ENCODE assay signal across 24 cellular contexts in genomic region chr3:142960322-142960850, GRCh38. TPM values are rescaled to one million over a fixed set of nuclear protein-coding genes. Genes with fewer than 3 reads are reported as not detected.
A peak's percentile ranks its signal among the peaks of the same experiment; 100 is the strongest.
DNase-seq lines count a peak whose midpoint lies in the region; ATAC-seq, FAIRE-seq and TF ChIP-seq lines count a peak whose summit lies in the region.
"Had no signal": no experiment of that assay in that cellular context is flagged by ENCODE, and none has a peak within 500 bp of the region (broad histone marks: within the 10 kb centered on the region; RNA-seq: fewer than 3 reads in every experiment).

No MANE protein-coding gene starts in this region.

- no peaks in the 10 kb centered on the region for H3K36me3 Mint-ChIP-seq in activated CD4-positive, alpha-beta T cell treated with anti-CD3 and anti-CD28 coated beads, Interleukin-2, amount 10 ng/mL, durations not matched to agents 7 days and 5 days (ENCODE audit: low read depth)
- H3K36me3 Mint-ChIP-seq: CD8-positive, alpha-beta T cell had no signal

- H3K4me2 ChIP-seq in A549: peak overlapping the region; percentile 83; the same call in 2 of the 3 replicates

- DNase-seq in DMS153 (lab: John Stamatoyannopoulos, UW): peak; percentile 23
- DNase-seq in DMS153 treated with DMSO at 0.1 percent for 48 hours (lab: John Stamatoyannopoulos, UW; ENCODE audit: unreplicated experiment): no peak
- DNase-seq in A549 (ENCODE audit: low read depth in 1 of 2, low spot score in 1 of 2): no peak
- peak; percentile 42 for DNase-seq in NCI-H2196 (lab: John Stamatoyannopoulos, UW; ENCODE audit: unreplicated experiment)
- DNase-seq in kidney tubule cell (ENCODE audit: low spot score): peak; percentile 8
- no peak for DNase-seq in anterior cingulate cortex (lab: John Stamatoyannopoulos, UW)
- DNase-seq in WERI-Rb-1: no peak
- no peak for DNase-seq in activated CD4-positive, alpha-beta T cell treated with anti-CD3 and anti-CD28 coated beads, Interleukin-2, amount 10 ng/mL, durations not matched to agents 7 days and 5 days
- DNase-seq: AML-193; C1 segment of cervical spinal cord; Calu3; CD8-positive, alpha-beta T cell; DMS79; Kasumi-1; MG63; NCI-H1930; NCI-H2227 treated with DMSO at 0.1 percent for 48 hours; NCI-H510A; NCI-H748 treated with DMSO at 0.1 percent for 48 hours; T-helper 17 cell had no signal

- FAIRE-seq in A549 (lab: Jason Lieb, UNC): peak; percentile 49
- FAIRE-seq: H54 had no signal

- no peaks in the 10 kb centered on the region for H3K9me3 Mint-ChIP-seq in activated CD4-positive, alpha-beta T cell treated with anti-CD3 and anti-CD28 coated beads, Interleukin-2, amount 10 ng/mL, durations not matched to agents 7 days and 5 days
- H3K9me3 Mint-ChIP-seq: CD8-positive, alpha-beta T cell had no signal

- peaks cover 48% of the 10 kb centered on the region for H3K4me1 ChIP-seq in A549

- H3K4me3 Mint-ChIP-seq in activated CD4-positive, alpha-beta T cell treated with anti-CD3 and anti-CD28 coated beads, Interleukin-2, amount 10 ng/mL, durations not matched to agents 7 days and 5 days: no peak overlapping the region
- H3K4me3 Mint-ChIP-seq: CD8-positive, alpha-beta T cell; T-helper 17 cell had no signal

- peaks cover 11% of the 10 kb centered on the region for H3K4me1 Mint-ChIP-seq in activated CD4-positive, alpha-beta T cell treated with anti-CD3 and anti-CD28 coated beads, Interleukin-2, amount 10 ng/mL, durations not matched to agents 7 days and 5 days

- no peak overlapping the region for H3K27ac ChIP-seq in A549
- H3K27ac ChIP-seq in WERI-Rb-1: no peak overlapping the region
- H3K27ac ChIP-seq: 22Rv1 had no signal

- H3K9me3 ChIP-seq in A549 (no peaks in the 10 kb centered on the region), WERI-Rb-1 (ENCODE audit: severe bottlenecking) (peaks cover 5% of the 10 kb centered on the region)
- H3K9me3 ChIP-seq: MG63 had no signal

- no peak overlapping the region for H3K27ac Mint-ChIP-seq in activated CD4-positive, alpha-beta T cell treated with anti-CD3 and anti-CD28 coated beads, Interleukin-2, amount 10 ng/mL, durations not matched to agents 7 days and 5 days
- H3K27ac Mint-ChIP-seq: CD8-positive, alpha-beta T cell; T-helper 17 cell had no signal

- H3K27me3 Mint-ChIP-seq in activated CD4-positive, alpha-beta T cell treated with anti-CD3 and anti-CD28 coated beads, Interleukin-2, amount 10 ng/mL, durations not matched to agents 7 days and 5 days: peaks cover 76% of the 10 kb centered on the region

- no peak overlapping the region for H3K4me3 ChIP-seq in A549
- no peak overlapping the region for H3K4me3 ChIP-seq in WERI-Rb-1 (ENCODE audit: low read depth, low read length)
- H3K4me3 ChIP-seq: MG63 had no signal

- no peaks in the 10 kb centered on the region; the same call in 1 of the 2 replicates for H3K36me3 ChIP-seq in WERI-Rb-1
- H3K36me3 ChIP-seq: MG63 had no signal

- no peaks in the 10 kb centered on the region for H3K27me3 ChIP-seq in WERI-Rb-1 (ENCODE audit: insufficient read depth, low read depth, severe bottlenecking)
- H3K27me3 ChIP-seq: MG63 had no signal

- POLR2A ChIA-PET in A549 (lab: Yijun Ruan, JAX): no interaction called here
- POLR2A ChIA-PET in activated CD4-positive, alpha-beta T cell treated with anti-CD3 and anti-CD28 coated beads, Interleukin-2, amount 10 ng/mL, durations not matched to agents 7 days and 5 days (lab: Charles Lee): no interaction called here

- CTCF ChIA-PET in A549 (lab: Yijun Ruan, JAX): interaction anchor here (0.9 to 1.5 kb wide), 2 partner anchors 13 to 132 kb away, joined by 4 read pairs; no protein-coding TSS in a partner anchor
- CTCF ChIA-PET in activated CD4-positive, alpha-beta T cell treated with anti-CD3 and anti-CD28 coated beads, Interleukin-2, amount 10 ng/mL, durations not matched to agents 7 days and 5 days (lab: Charles Lee): interaction anchor here (1.5 kb wide), 1 partner anchor 13 kb away, joined by 3 read pairs; no protein-coding TSS in a partner anchor

- no peak for ATAC-seq in A549
- ATAC-seq: CD8-positive, alpha-beta T cell; Right ventricle myocardium inferior; T-helper 17 cell had no signal

- TF ChIP-seq CTCF in A549 (IDR thresholded peaks at IDR 0.05): no peak
- no peak for TF ChIP-seq CTCF in WERI-Rb-1 (IDR thresholded peaks at IDR 0.05; ENCODE audit: low read depth, low read length)

- 70% methylated on average over 1 of the region's 1 CpG for WGBS in A549 (ENCODE audit: missing lambda C conversion rate)

- no peak for TF ChIP-seq POLR2A in A549 (IDR thresholded peaks at IDR 0.05; ENCODE audit: low read length)

- no peak for TF ChIP-seq EP300 in A549 (IDR thresholded peaks at IDR 0.05)

- TF ChIP-seq RAD21 in A549 (conservative IDR thresholded peaks at IDR 0.05 in 1 of 2, IDR thresholded peaks at IDR 0.05 in 1 of 2): no peak

TF ChIP-seq in A549, 52 proteins besides CTCF, POLR2A, EP300 and RAD21 (continues in another document):
- TF ChIP-seq KDM1A (IDR thresholded peaks at IDR 0.05; ENCODE audit: low read depth) (no peak), REST (IDR thresholded peaks at IDR 0.05) (no peak), FOXS1 (CRISPR knock-in tag; IDR thresholded peaks at IDR 0.05) (no peak), MYC (IDR thresholded peaks at IDR 0.05; ENCODE audit: borderline replicate concordance, low read length) (no peak), HES2 (IDR thresholded peaks at IDR 0.05) (no peak), HDAC2 (IDR thresholded peaks at IDR 0.05) (no peak), ZFP36 (IDR thresholded peaks at IDR 0.05; ENCODE audit: borderline replicate concordance, partially characterized antibody) (no peak), BCL3 (IDR thresholded peaks at IDR 0.05) (no peak), TP53 (CRISPR knock-in tag; IDR thresholded peaks at IDR 0.05) (no peak), ZSCAN20 (CRISPR knock-in tag; IDR thresholded peaks at IDR 0.05) (no peak), HEYL (CRISPR knock-in tag; IDR thresholded peaks at IDR 0.05) (no peak), MAX (IDR thresholded peaks at IDR 0.05) (no peak), TFCP2L1 (CRISPR knock-in tag; IDR thresholded peaks at IDR 0.05) (no peak), EHMT2 (IDR thresholded peaks at IDR 0.05; ENCODE audit: low read depth) (no peak), CBX8 (IDR thresholded peaks at IDR 0.05) (no peak), CHD4 (IDR thresholded peaks at IDR 0.05; ENCODE audit: borderline replicate concordance) (no peak)

RNA-seq across cellular contexts. Expression of gene PAQR9, which starts 3.1 kb away (rescaled TPM):
- polyA plus RNA-seq in A549 (2011; rRNA removed) (3.0 TPM in 2 replicates), A549 (2017; fragmentation: RNase III; extraction: RNeasy Plus Mini Kit Qiagen cat#74134 plus additional on column Dnase treatment) (2.8 to 3.1 TPM (median 3.0 TPM) in 3 replicates)
- 5.5 and 7.1 TPM in 2 replicates for polyA plus RNA-seq in A549 (2012; cell fraction: cytosol; rRNA removed)
- 5.0 and 9.9 TPM in 2 replicates for polyA plus RNA-seq in A549 (2012; cell fraction: nucleus; rRNA removed)
- 2.7 TPM in 2 replicates for polyA minus RNA-seq in A549 (2011; rRNA and poly(A)+ RNA removed)
- total RNA-seq in activated CD4-positive, alpha-beta T cell treated with anti-CD3 and anti-CD28 coated beads, Interleukin-2, amount 10 ng/mL, durations not matched to agents 7 days and 5 days: not detected
- total RNA-seq: CD8-positive, alpha-beta T cell; OCI-LY7; T-helper 17 cell had no signal

RNA-seq across cellular contexts. Expression of gene U2SURP, which starts 41.0 kb away (rescaled TPM):
- polyA plus RNA-seq in A549 (2011; rRNA removed) (109 and 166 TPM in 2 replicates), A549 (2017; fragmentation: RNase III; extraction: RNeasy Plus Mini Kit Qiagen cat#74134 plus additional on column Dnase treatment) (87.8 to 104 TPM (median 90.1 TPM) in 3 replicates)
- polyA plus RNA-seq in A549 (2012; cell fraction: cytosol; rRNA removed): 15.6 and 20.1 TPM in 2 replicates
- polyA plus RNA-seq in A549 (2012; cell fraction: nucleus; rRNA removed): 15.9 and 22.4 TPM in 2 replicates
- 75.1 and 82.8 TPM in 2 replicates for polyA minus RNA-seq in A549 (2011; rRNA and poly(A)+ RNA removed)
- 100 to 1,000 TPM; 111 to 123 TPM for total RNA-seq in activated CD4-positive, alpha-beta T cell treated with anti-CD3 and anti-CD28 coated beads, Interleukin-2, amount 10 ng/mL, durations not matched to agents 7 days and 5 days

Comparison
In these comparisons a context has a peak if more than half of its experiments do, and no peak if none do; other contexts are left out.
1. DNase-seq: peak in DMS153 (single experiment), NCI-H2196 (single experiment) and kidney tubule cell (single experiment); none in DMS153 treated with DMSO at 0.1 percent for 48 hours (single experiment), A549 (0 of 2), anterior cingulate cortex (0 of 58), WERI-Rb-1 (single experiment) and activated CD4-positive, alpha-beta T cell treated with anti-CD3 and anti-CD28 coated beads, Interleukin-2, amount 10 ng/mL, durations not matched to agents 7 days and 5 days (single experiment).